ENCODE assay signal across 14 cellular contexts in the genomic region with DNA sequence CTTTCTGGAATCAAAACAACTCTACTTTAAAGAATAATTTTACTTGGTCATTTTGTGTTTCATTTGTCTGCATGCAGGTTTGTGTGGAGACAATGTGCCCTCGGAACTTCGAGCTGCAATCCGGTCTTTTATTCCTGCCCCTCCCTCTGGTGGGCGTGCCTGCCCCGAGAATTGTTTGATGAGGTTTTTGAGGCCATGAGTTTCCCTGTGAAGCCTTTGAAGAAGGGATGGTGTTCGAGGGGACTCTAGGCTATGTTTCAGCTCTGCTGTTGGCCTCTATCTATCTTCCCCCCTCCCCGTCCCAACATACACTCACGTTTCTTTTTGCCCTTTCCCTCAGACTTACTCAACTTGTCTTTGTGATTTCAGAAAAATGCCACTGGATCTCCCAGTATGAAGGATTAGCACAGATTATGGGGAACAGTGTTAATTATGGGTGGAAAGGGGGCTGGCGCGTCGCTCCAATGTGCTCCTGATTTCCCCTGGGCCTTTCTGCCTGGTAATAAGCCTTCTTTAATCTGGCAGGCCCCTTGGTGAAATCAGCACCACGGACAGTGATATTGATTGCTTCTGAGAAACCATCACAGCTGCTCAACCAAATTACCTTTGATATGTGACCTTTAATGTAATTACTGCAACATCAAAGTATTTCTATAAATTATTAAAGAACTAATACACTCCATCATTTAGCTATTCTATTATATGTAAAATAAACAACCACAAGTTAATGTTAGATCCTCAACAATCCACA.
DNase-seq lines count a peak whose midpoint lies in the region; ATAC-seq and TF ChIP-seq lines count a peak whose summit lies in the region.
"Had no signal": no experiment of that assay in that cellular context is flagged by ENCODE, and none has a peak within 500 bp of the region (broad histone marks: within the 10 kb centered on the region; RNA-seq: fewer than 3 reads in every experiment).

No MANE protein-coding gene starts in this region.

- in situ Hi-C loops in KBM-7 (cut with MboI; ENCODE audit: low pct_unique_long_range_greater_than_20kb, low sequenced_read_pairs), result no loop called here

- TF ChIP-seq POLR2A in body of pancreas (IDR thresholded peaks at IDR 0.05), result no peak
- no peak for TF ChIP-seq POLR2A in ovary (IDR thresholded peaks at IDR 0.05)

- H3K4me1 Mint-ChIP-seq in activated T-helper 1 cell treated with anti-CD3 and anti-CD28 coated beads, Interleukin-12 subunit alpha, Interleukin-12 subunit beta, Interleukin-2, Interleukin-4 antibody, amounts not matched to agents 30 ng/mL and 10 ng/mL and 1 ng/mL, durations not matched to agents 14 hours and 24 hours and 36 hours (ENCODE audit: low read depth), result no peaks in the 10 kb centered on the region

- H3K9me3 Mint-ChIP-seq in activated T-helper 1 cell treated with anti-CD3 and anti-CD28 coated beads, Interleukin-12 subunit alpha, Interleukin-12 subunit beta, Interleukin-2, Interleukin-4 antibody, amounts not matched to agents 30 ng/mL and 10 ng/mL and 1 ng/mL, durations not matched to agents 14 hours and 24 hours and 36 hours, result no peaks in the 10 kb centered on the region

- H3K4me1 ChIP-seq in body of pancreas (peaks cover 8% of the 10 kb centered on the region), ovary (ENCODE audit: insufficient read depth) (peaks cover 13% of the 10 kb centered on the region)
- H3K4me1 ChIP-seq: lower lobe of right lung had no signal

- peaks cover 1% of the 10 kb centered on the region for H3K36me3 Mint-ChIP-seq in activated T-helper 1 cell treated with anti-CD3 and anti-CD28 coated beads, Interleukin-12 subunit alpha, Interleukin-12 subunit beta, Interleukin-2, Interleukin-4 antibody, amounts not matched to agents 30 ng/mL and 10 ng/mL and 1 ng/mL, durations not matched to agents 14 hours and 24 hours and 36 hours (ENCODE audit: low read depth)

- 21 to 36% methylated on average over 12 of the region's 12 CpGs for WGBS in body of pancreas, 2 donors
- WGBS in ovary, 3 donors, result 68 to 74% (median 69%) methylated on average over 12 of the region's 12 CpGs

- H3K27ac Mint-ChIP-seq in activated T-helper 1 cell treated with anti-CD3 and anti-CD28 coated beads, Interleukin-12 subunit alpha, Interleukin-12 subunit beta, Interleukin-2, Interleukin-4 antibody, amounts not matched to agents 30 ng/mL and 10 ng/mL and 1 ng/mL, durations not matched to agents 14 hours and 24 hours and 36 hours, result no peak overlapping the region
- H3K27ac Mint-ChIP-seq: effector memory CD8-positive, alpha-beta T cell had no signal

- no peaks in the 10 kb centered on the region for H3K36me3 ChIP-seq in body of pancreas (replicated peaks in 1 of 2; ENCODE audit: insufficient read depth in 1 of 2, low read depth in 2 of 2)
- no peaks in the 10 kb centered on the region for H3K36me3 ChIP-seq in ovary
- H3K36me3 ChIP-seq: lower lobe of right lung had no signal

- H3K4me3 ChIP-seq in body of pancreas (no peak overlapping the region), ovary (no peak overlapping the region)
- H3K4me3 ChIP-seq: lower lobe of right lung had no signal

- H3K27ac ChIP-seq in body of pancreas, result no peak overlapping the region
- H3K27ac ChIP-seq in ovary, result no peak overlapping the region
- H3K27ac ChIP-seq: lower lobe of right lung had no signal

- TF ChIP-seq EP300 in ovary (IDR thresholded peaks at IDR 0.05), result no peak

- H3K4me3 Mint-ChIP-seq in activated T-helper 1 cell treated with anti-CD3 and anti-CD28 coated beads, Interleukin-12 subunit alpha, Interleukin-12 subunit beta, Interleukin-2, Interleukin-4 antibody, amounts not matched to agents 30 ng/mL and 10 ng/mL and 1 ng/mL, durations not matched to agents 14 hours and 24 hours and 36 hours, result no peak overlapping the region
- H3K4me3 Mint-ChIP-seq: effector memory CD8-positive, alpha-beta T cell had no signal

- H3K9me3 ChIP-seq in body of pancreas (no peaks in the 10 kb centered on the region), ovary (no peaks in the 10 kb centered on the region)
- H3K9me3 ChIP-seq: lower lobe of right lung had no signal

- H3K27me3 ChIP-seq in body of pancreas (peaks cover 0 to 4% of the 10 kb centered on the region in 2 donors), ovary (no peaks in the 10 kb centered on the region)

- peaks cover 33% of the 10 kb centered on the region for H3K27me3 Mint-ChIP-seq in activated T-helper 1 cell treated with anti-CD3 and anti-CD28 coated beads, Interleukin-12 subunit alpha, Interleukin-12 subunit beta, Interleukin-2, Interleukin-4 antibody, amounts not matched to agents 30 ng/mL and 10 ng/mL and 1 ng/mL, durations not matched to agents 14 hours and 24 hours and 36 hours (ENCODE audit: insufficient read depth)

- no peak for ATAC-seq in body of pancreas
- ATAC-seq: effector memory CD8-positive, alpha-beta T cell; lower lobe of right lung had no signal

- TF ChIP-seq CTCF in body of pancreas (IDR thresholded peaks at IDR 0.05) (no peak), ovary (IDR thresholded peaks at IDR 0.05) (no peak)

- DNase-seq in EH (ENCODE audit: low read depth) (peak; percentile 36), KBM-7 (peak; percentile 24), body of pancreas (peak in 3 of 4 donors; percentile 23 to 42 (median 31)), left kidney (ENCODE audit: low read depth, low spot score) (peak; percentile 91), ovary (no peak), nucleus accumbens (lab: John Stamatoyannopoulos, UW) (no peak)
- DNase-seq in central memory CD4-positive, alpha-beta T cell, result no peak
- no peak for DNase-seq in activated T-helper 1 cell treated with anti-CD3 and anti-CD28 coated beads, Interleukin-12 subunit alpha, Interleukin-12 subunit beta, Interleukin-2, Interleukin-4 antibody, amounts not matched to agents 30 ng/mL and 10 ng/mL and 1 ng/mL, durations not matched to agents 14 hours and 24 hours and 36 hours (ENCODE audit: low spot score)
- DNase-seq: DMS79 treated with DMSO at 0.1 percent for 48 hours; effector memory CD8-positive, alpha-beta T cell; lower lobe of right lung; NCI-H2081; stimulated activated CD4-positive, alpha-beta T cell treated with anti-CD3 and anti-CD28 coated beads, Interleukin-12 subunit alpha, Interleukin-12 subunit beta, amount 100 ng/mL, for 4 hours; SW 1271 had no signal

- intact Hi-C loops in body of pancreas (cut with DNase I) (no loop called here), ovary (cut with DNase I) (loop anchor here in 1 of 4 donors (10.0 kb wide), 1 partner anchor 59 kb away; no protein-coding TSS in a partner anchor)
- intact Hi-C loops in activated T-helper 1 cell treated with anti-CD3 and anti-CD28 coated beads, Interleukin-12 subunit alpha, Interleukin-12 subunit beta, Interleukin-2, Interleukin-4 antibody, amounts not matched to agents 30 ng/mL and 10 ng/mL and 1 ng/mL, durations not matched to agents 14 hours and 24 hours and 36 hours (cut with micrococcal nuclease), result no loop called here

Comparison
In these comparisons a context has a peak if more than half of its experiments do, and no peak if none do; other contexts are left out.
1. DNase-seq: peak in EH (single experiment), KBM-7 (single experiment), body of pancreas (3 of 4) and left kidney (single experiment); none in ovary (0 of 5), nucleus accumbens (0 of 56), central memory CD4-positive, alpha-beta T cell (single experiment) and activated T-helper 1 cell treated with anti-CD3 and anti-CD28 coated beads, Interleukin-12 subunit alpha, Interleukin-12 subunit beta, Interleukin-2, Interleukin-4 antibody, amounts not matched to agents 30 ng/mL and 10 ng/mL and 1 ng/mL, durations not matched to agents 14 hours and 24 hours and 36 hours (single experiment).